ENCODE assay signal across 9 cellular contexts in genomic region chrX:150680974-150681373, GRCh38. TPM values are rescaled to one million over a fixed set of nuclear protein-coding genes. Genes with fewer than 3 reads are reported as not detected.
DNase-seq lines count a peak whose midpoint lies in the region; ATAC-seq, FAIRE-seq and TF ChIP-seq lines count a peak whose summit lies in the region.
"Had no signal": no experiment of that assay in that cellular context is flagged by ENCODE, and none has a peak within 500 bp of the region (broad histone marks: within the 10 kb centered on the region; RNA-seq: fewer than 3 reads in every experiment).

No MANE protein-coding gene starts in this region.

- H3K36me3 ChIP-seq in heart left ventricle, result no peaks in the 10 kb centered on the region
- H3K36me3 ChIP-seq in CD8-positive, alpha-beta memory T cell (ENCODE audit: insufficient read depth, low read length), result no peaks in the 10 kb centered on the region

- peaks cover 0 to 21% of the 10 kb centered on the region in 2 donors for H3K27me3 Mint-ChIP-seq in CD8-positive, alpha-beta memory T cell

- H3K27ac Mint-ChIP-seq in CD8-positive, alpha-beta memory T cell, result no peak overlapping the region

- intact Hi-C loops in heart left ventricle (cut with DNase I), result loop anchor here in 5 of 10 donors (5.0 to 10.0 kb wide), 5 partner anchors 36 to 736 kb away; no protein-coding TSS in a partner anchor

- no peak overlapping the region for H3K4me3 Mint-ChIP-seq in CD8-positive, alpha-beta memory T cell

- no peaks in the 10 kb centered on the region for H3K36me3 Mint-ChIP-seq in CD8-positive, alpha-beta memory T cell

- no peaks in the 10 kb centered on the region for H3K4me1 ChIP-seq in heart left ventricle
- H3K4me1 ChIP-seq in CD8-positive, alpha-beta memory T cell (ENCODE audit: insufficient read depth, low read length), result no peaks in the 10 kb centered on the region

- 38 to 47% (median 45%) methylated on average over 7 of the region's 7 CpGs for WGBS in heart left ventricle, 4 donors

- H3K9me3 Mint-ChIP-seq in CD8-positive, alpha-beta memory T cell, result peaks cover 0 to 2% (median 0%) of the 10 kb centered on the region in 5 donors

- DNase-seq in AG09309 (ENCODE audit: low read depth) (no peak), GM12891 (ENCODE audit: insufficient read length, low spot score) (no peak), RPMI8226 (peak; percentile 4), heart left ventricle (no peak), urothelium cell line (ENCODE audit: low spot score) (no peak), ureter (ENCODE audit: low spot score) (no peak)
- DNase-seq in CD8-positive, alpha-beta memory T cell, result no peak

- peaks cover 0 to 6% (median 0%) of the 10 kb centered on the region in 9 donors for H3K27me3 ChIP-seq in heart left ventricle
- H3K27me3 ChIP-seq in CD8-positive, alpha-beta memory T cell (ENCODE audit: insufficient read depth, low read length, poor library complexity, severe bottlenecking), result no peaks in the 10 kb centered on the region

- CTCF ChIA-PET in CD8-positive, alpha-beta memory T cell (lab: Charles Lee), result interaction anchor here (1.2 to 1.9 kb wide), 2 partner anchors 11 to 34 kb away, joined by 3 to 4 read pairs; no protein-coding TSS in a partner anchor

- FAIRE-seq in GM12891 (lab: Jason Lieb, UNC) (peak; percentile 66), urothelium cell line (lab: Jason Lieb, UNC) (no peak)
- FAIRE-seq: RCC 7860 had no signal

- TF ChIP-seq CTCF in AG09309 (IDR thresholded peaks at IDR 0.05; ENCODE audit: control insufficient read depth, insufficient read depth, low read depth, low read length, missing control alignments), result peak; percentile 41
- peak in 11 of 12 donors; percentile 16 to 52 (median 36) for TF ChIP-seq CTCF in heart left ventricle (IDR thresholded peaks at IDR 0.05)

- no peak overlapping the region for H3K4me3 ChIP-seq in AG09309 (ENCODE audit: control insufficient read depth, low read depth, low read length)
- no peak overlapping the region for H3K4me3 ChIP-seq in heart left ventricle
- H3K4me3 ChIP-seq in CD8-positive, alpha-beta memory T cell (ENCODE audit: low read length), result no peak overlapping the region

- ATAC-seq in heart left ventricle (peak in 3 of 4 donors; percentile 62 to 76 (median 74)), HG02678 (IDR thresholded peaks at IDR 0.05; ENCODE audit: unreplicated experiment) (no peak)

- TF ChIP-seq POLR2A in GM12891 (IDR thresholded peaks at IDR 0.05; ENCODE audit: low read depth, low read length) (no peak), heart left ventricle (IDR thresholded peaks at IDR 0.05) (no peak)

- peaks cover 4 to 8% (median 7%) of the 10 kb centered on the region in 3 donors for H3K4me1 Mint-ChIP-seq in CD8-positive, alpha-beta memory T cell

- POLR2A ChIA-PET in CD8-positive, alpha-beta memory T cell (lab: Charles Lee), result no interaction called here

- H3K9me3 ChIP-seq in heart left ventricle, result peaks cover 0 to 8% (median 0%) of the 10 kb centered on the region in 12 donors
- no peaks in the 10 kb centered on the region for H3K9me3 ChIP-seq in CD8-positive, alpha-beta memory T cell (ENCODE audit: low read length)

- no peak overlapping the region for H3K27ac ChIP-seq in heart left ventricle
- H3K27ac ChIP-seq in CD8-positive, alpha-beta memory T cell (ENCODE audit: low read depth, low read length), result no peak overlapping the region

TF ChIP-seq in GM12891, 5 proteins besides CTCF, POLR2A, EP300 and RAD21:
- TF ChIP-seq POU2F2 (IDR thresholded peaks at IDR 0.05; ENCODE audit: low read depth, low read length) (no peak), TAF1 (IDR thresholded peaks at IDR 0.05; ENCODE audit: low read depth, low read length) (no peak), SPI1 (IDR thresholded peaks at IDR 0.05; ENCODE audit: low read depth, low read length) (no peak), PAX5 (IDR thresholded peaks at IDR 0.05; ENCODE audit: insufficient read depth, low read length, severe bottlenecking) (no peak), POLR2AphosphoS5 (IDR thresholded peaks at IDR 0.05; ENCODE audit: low read depth, low read length) (no peak)
TF ChIP-seq in GM12891: peak in this region for 0.

RNA-seq across cellular contexts. Expression of gene MTMR1, which starts 12.2 kb away (rescaled TPM):
- polyA plus RNA-seq in GM12891 (2012; ENCODE audit: low read depth, missing spikeins), result 16.2 TPM
- total RNA-seq in heart left ventricle, result 10 to 100 TPM; 12.8 to 59.7 (median 21.0) TPM
- 10 to 100 TPM in 1 of 2 donors, 1 to 10 TPM in 1; 5.1 to 23.3 TPM for polyA plus RNA-seq in heart left ventricle
- total RNA-seq in CD8-positive, alpha-beta memory T cell, result 10 to 100 TPM; 38.2 to 39.7 TPM
- polyA plus RNA-seq in CD8-positive, alpha-beta memory T cell, result 30.9 TPM
- 48.1 TPM for total RNA-seq in ureter
